ENCODE assay signal across 1 cellular context in the genomic region with DNA sequence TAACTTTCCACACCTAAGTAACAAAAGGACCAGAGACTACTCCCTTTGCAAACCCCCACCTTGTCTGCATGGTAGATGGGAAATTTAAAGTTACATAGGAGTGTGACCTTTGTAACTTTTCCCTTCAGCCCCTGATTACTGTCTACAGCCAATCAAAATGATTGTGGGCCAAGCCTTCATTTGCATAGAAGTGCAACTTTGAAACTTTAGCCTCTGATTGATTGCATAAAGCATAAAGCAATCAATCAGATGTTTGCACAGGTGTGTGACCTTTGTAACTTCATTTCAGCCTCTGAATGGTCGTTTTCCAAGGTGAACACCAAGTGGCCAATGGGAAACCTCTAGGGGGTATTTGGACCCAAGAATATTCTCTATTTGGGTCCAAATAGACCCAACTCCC.
TF ChIP-seq lines count a peak whose summit lies in the region.

No MANE protein-coding gene starts in this region.

TF ChIP-seq in HepG2, 621 proteins besides CTCF, POLR2A, EP300 and RAD21 (continued from another document):
- TF ChIP-seq, protein P1, sequence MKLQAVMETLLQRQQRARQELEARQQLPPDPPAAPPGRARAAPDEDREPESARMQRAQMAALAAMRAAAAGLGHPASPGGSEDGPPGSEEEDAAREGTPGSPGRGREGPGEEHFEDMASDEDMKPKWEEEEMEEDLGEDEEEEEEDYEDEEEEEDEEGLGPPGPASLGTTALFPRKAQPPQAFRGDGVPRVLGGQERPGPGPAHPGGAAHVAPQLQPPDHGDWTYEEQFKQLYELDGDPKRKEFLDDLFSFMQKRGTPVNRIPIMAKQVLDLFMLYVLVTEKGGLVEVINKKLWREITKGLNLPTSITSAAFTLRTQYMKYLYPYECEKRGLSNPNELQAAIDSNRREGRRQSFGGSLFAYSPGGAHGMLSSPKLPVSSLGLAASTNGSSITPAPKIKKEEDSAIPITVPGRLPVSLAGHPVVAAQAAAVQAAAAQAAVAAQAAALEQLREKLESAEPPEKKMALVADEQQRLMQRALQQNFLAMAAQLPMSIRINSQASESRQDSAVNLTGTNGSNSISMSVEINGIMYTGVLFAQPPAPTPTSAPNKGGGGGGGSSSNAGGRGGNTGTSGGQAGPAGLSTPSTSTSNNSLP (IDR thresholded peaks at IDR 0.05; ENCODE audit: low read depth, low read length) = peak; percentile 74
- TF ChIP-seq, protein P2, sequence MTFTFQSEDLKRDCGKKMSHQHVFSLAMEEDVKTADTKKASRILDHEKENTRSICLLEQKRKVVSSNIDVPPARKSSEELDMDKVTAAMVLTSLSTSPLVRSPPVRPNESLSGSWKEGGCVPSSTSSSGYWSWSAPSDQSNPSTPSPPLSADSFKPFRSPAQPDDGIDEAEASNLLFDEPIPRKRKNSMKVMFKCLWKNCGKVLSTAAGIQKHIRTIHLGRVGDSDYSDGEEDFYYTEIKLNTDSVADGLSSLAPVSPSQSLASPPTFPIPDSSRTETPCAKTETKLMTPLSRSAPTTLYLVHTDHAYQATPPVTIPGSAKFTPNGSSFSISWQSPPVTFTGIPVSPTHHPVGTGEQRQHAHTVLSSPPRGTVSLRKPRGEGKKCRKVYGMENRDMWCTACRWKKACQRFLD (CRISPR knock-in tag; IDR thresholded peaks at IDR 0.05; ENCODE audit: borderline replicate concordance) = no peak
- TF ChIP-seq MIXL1 (CRISPR knock-in tag; IDR thresholded peaks at IDR 0.05) (0 out of 2 replicates have a peak, but pooled peaks have one; percentile 48), ZBTB10 (CRISPR knock-in tag; IDR thresholded peaks at IDR 0.05; ENCODE audit: borderline replicate concordance) (no peak), POGZ (CRISPR knock-in tag; IDR thresholded peaks at IDR 0.05) (peak; percentile 64), HNF4G (IDR thresholded peaks at IDR 0.05; ENCODE audit: borderline replicate concordance, low read depth, low read length) (peak; percentile 80), HNF4G (CRISPR knock-in tag; IDR thresholded peaks at IDR 0.05; ENCODE audit: borderline replicate concordance, low read depth) (no peak), TCF12 (IDR thresholded peaks at IDR 0.05) (no peak), TCF12 (CRISPR knock-in tag; IDR thresholded peaks at IDR 0.05) (0 out of 2 replicates have a peak, but pooled peaks have one; percentile 58), BORCS8-MEF2B (CRISPR knock-in tag; IDR thresholded peaks at IDR 0.05) (no peak), ZNF570 (CRISPR knock-in tag; IDR thresholded peaks at IDR 0.05; ENCODE audit: borderline replicate concordance) (no peak), RBM39 (IDR thresholded peaks at IDR 0.05; ENCODE audit: low read depth, low read length, poor library complexity, severe bottlenecking) (no peak), CEBPG (CRISPR knock-in tag; IDR thresholded peaks at IDR 0.05) (peak; percentile 42; the same call in 1 of the 2 replicates), ZNF782 (CRISPR knock-in tag; IDR thresholded peaks at IDR 0.05; ENCODE audit: borderline replicate concordance) (no peak), KIAA2018 (CRISPR knock-in tag; IDR thresholded peaks at IDR 0.05; ENCODE audit: borderline replicate concordance) (no peak), ZNF703 (CRISPR knock-in tag; IDR thresholded peaks at IDR 0.05; ENCODE audit: borderline replicate concordance) (no peak), CEBPB (IDR thresholded peaks at IDR 0.05; ENCODE audit: borderline replicate concordance, low read depth, low read length) (peak; percentile 63; the same call in 1 of the 2 replicates), AKNA (CRISPR knock-in tag; IDR thresholded peaks at IDR 0.05; ENCODE audit: borderline replicate concordance) (no peak), JARID2 (CRISPR knock-in tag; IDR thresholded peaks at IDR 0.05; ENCODE audit: insufficient replicate concordance) (no peak), BHLHE40 (IDR thresholded peaks at IDR 0.05; ENCODE audit: low read length) (peak; percentile 24; the same call in 1 of the 2 replicates)
- TF ChIP-seq, protein P3, sequence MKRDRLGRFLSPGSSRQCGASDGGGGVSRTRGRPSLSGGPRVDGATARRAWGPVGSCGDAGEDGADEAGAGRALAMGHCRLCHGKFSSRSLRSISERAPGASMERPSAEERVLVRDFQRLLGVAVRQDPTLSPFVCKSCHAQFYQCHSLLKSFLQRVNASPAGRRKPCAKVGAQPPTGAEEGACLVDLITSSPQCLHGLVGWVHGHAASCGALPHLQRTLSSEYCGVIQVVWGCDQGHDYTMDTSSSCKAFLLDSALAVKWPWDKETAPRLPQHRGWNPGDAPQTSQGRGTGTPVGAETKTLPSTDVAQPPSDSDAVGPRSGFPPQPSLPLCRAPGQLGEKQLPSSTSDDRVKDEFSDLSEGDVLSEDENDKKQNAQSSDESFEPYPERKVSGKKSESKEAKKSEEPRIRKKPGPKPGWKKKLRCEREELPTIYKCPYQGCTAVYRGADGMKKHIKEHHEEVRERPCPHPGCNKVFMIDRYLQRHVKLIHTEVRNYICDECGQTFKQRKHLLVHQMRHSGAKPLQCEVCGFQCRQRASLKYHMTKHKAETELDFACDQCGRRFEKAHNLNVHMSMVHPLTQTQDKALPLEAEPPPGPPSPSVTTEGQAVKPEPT (CRISPR knock-in tag; IDR thresholded peaks at IDR 0.05; ENCODE audit: low read depth) = no peak
TF ChIP-seq in HepG2: peak in this region for 20.
